16 cellular contexts compared by ENCODE assay signal in the genomic region with DNA sequence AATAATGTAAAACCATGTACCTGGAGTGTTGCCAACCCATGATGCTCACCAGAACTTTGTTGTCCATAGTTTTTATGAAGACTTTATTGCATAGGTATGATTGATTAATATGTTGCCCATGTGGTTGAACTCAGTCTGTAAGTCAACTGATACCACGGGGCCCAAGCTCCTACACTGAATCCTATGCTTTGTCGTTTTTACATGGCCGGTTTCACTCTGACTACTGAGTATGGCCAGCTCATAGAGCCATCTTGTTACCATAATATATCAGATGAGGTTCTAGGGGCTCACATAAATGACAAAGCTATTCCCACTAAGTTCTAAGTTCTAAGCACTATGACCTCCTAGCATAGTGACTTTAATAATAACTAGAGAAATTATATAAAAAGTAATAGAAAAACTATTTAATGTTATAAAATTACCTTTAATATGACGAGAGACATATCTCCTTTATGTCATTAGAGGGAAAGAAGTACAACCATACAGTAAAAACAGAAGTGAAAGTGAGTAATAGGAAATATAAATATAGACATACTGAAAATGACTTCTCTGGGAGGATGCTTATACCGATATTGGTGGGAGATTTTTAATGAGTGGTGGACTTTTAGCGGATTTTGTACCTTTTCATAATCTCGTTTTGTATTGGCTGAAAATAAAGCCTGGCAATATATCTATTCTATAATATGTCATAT.
DNase-seq lines count a peak whose midpoint lies in the region; ATAC-seq and TF ChIP-seq lines count a peak whose summit lies in the region.
"Had no signal": no experiment of that assay in that cellular context is flagged by ENCODE, and none has a peak within 500 bp of the region (broad histone marks: within the 10 kb centered on the region; RNA-seq: fewer than 3 reads in every experiment).

No MANE protein-coding gene starts in this region.

- no peak overlapping the region for H3K4me2 ChIP-seq in GM23338

- DNase-seq in NCI-H1436 (lab: John Stamatoyannopoulos, UW) = no peak
- DNase-seq in GM23338 (ENCODE audit: low spot score) = no peak
- DNase-seq in HuH-7.5 (ENCODE audit: low spot score) = no peak
- DNase-seq in activated CD4-positive, CD25-positive, alpha-beta regulatory T cell treated with anti-CD3 and anti-CD28 coated beads, Interleukin-2, amount 50 U/mL, for 72 hours = no peak
- DNase-seq: central memory CD4-positive, alpha-beta T cell; DMS153; glutamatergic neuron; left cardiac atrium; NCI-H510A treated with DMSO at 0.1 percent for 48 hours; stimulated activated CD4-positive, alpha-beta T cell treated with anti-CD3 and anti-CD28 coated beads, Interleukin-2, amount 100 ng/mL, for 24 hours had no signal

- H3K27ac Mint-ChIP-seq in GM23338 = no peak overlapping the region
- H3K27ac Mint-ChIP-seq: activated naive CD8-positive, alpha-beta T cell had no signal

- H3K27me3 ChIP-seq in GM23338 (ENCODE audit: insufficient read depth) = no peaks in the 10 kb centered on the region

- H3K27me3 Mint-ChIP-seq in GM23338 (ENCODE audit: insufficient read depth, low read depth, poor library complexity) = peaks cover 2% of the 10 kb centered on the region
- H3K27me3 Mint-ChIP-seq: activated naive CD8-positive, alpha-beta T cell had no signal

- H3K4me3 Mint-ChIP-seq in GM23338 = no peak overlapping the region
- H3K4me3 Mint-ChIP-seq: activated naive CD8-positive, alpha-beta T cell had no signal

- H2AFZ ChIP-seq in GM23338 = no peak overlapping the region

- no peak overlapping the region for H3K27ac ChIP-seq in GM23338 (ENCODE audit: low read depth)

- H3K36me3 Mint-ChIP-seq in GM23338 (ENCODE audit: low read depth) = no peaks in the 10 kb centered on the region
- H3K36me3 Mint-ChIP-seq: activated naive CD8-positive, alpha-beta T cell had no signal

- no peak overlapping the region for H3K4me3 ChIP-seq in GM23338

- H4K20me1 ChIP-seq in GM23338 (replicated peaks; ENCODE audit: insufficient read depth) = no peaks in the 10 kb centered on the region

- peak; percentile 85 for ATAC-seq in GM18499 (IDR thresholded peaks at IDR 0.05; ENCODE audit: insufficient read depth, unreplicated experiment)
- ATAC-seq in GM21360 (IDR thresholded peaks at IDR 0.05; ENCODE audit: unreplicated experiment) = peak; percentile 95
- ATAC-seq in HG02870 (IDR thresholded peaks at IDR 0.05; ENCODE audit: unreplicated experiment) = peak; percentile 78
- ATAC-seq in HG03469 (IDR thresholded peaks at IDR 0.05; ENCODE audit: unreplicated experiment) = peak; percentile 76
- no peak for ATAC-seq in GM23338
- ATAC-seq: left cardiac atrium, Right ventricle myocardium inferior had no signal

- H3K9me3 Mint-ChIP-seq in GM23338 = no peaks in the 10 kb centered on the region

- no peaks in the 10 kb centered on the region for H3K4me1 Mint-ChIP-seq in GM23338

- no peak for TF ChIP-seq CTCF in GM23338 (conservative IDR thresholded peaks at IDR 0.05; ENCODE audit: low read depth in 2 of 2)

- H3K9me2 ChIP-seq in GM23338 (ENCODE audit: insufficient read depth) = no peaks in the 10 kb centered on the region

- no peaks in the 10 kb centered on the region for H3K36me3 ChIP-seq in GM23338 (ENCODE audit: insufficient read depth)

- H3K79me2 ChIP-seq in GM23338 (replicated peaks; ENCODE audit: insufficient read depth) = no peaks in the 10 kb centered on the region

- no peaks in the 10 kb centered on the region for H3K4me1 ChIP-seq in GM23338 (ENCODE audit: insufficient read depth)

- H3F3A ChIP-seq in GM23338 (replicated peaks; ENCODE audit: low read depth) = no peaks in the 10 kb centered on the region

TF ChIP-seq in GM23338, 12 proteins besides CTCF, POLR2A, EP300 and RAD21 (continues in another document):
- TF ChIP-seq EZH2phosphoT487 (IDR thresholded peaks at IDR 0.05; ENCODE audit: unreplicated experiment) (no peak), POLR2AphosphoS5 (IDR thresholded peaks at IDR 0.05; ENCODE audit: low read depth) (no peak), ZNF462 (CRISPR knock-in tag; IDR thresholded peaks at IDR 0.05) (no peak), EZH2 (IDR thresholded peaks at IDR 0.05; ENCODE audit: low read depth, unreplicated experiment) (no peak), ZNF114 (CRISPR knock-in tag; IDR thresholded peaks at IDR 0.05) (no peak), STAT1 (IDR thresholded peaks at IDR 0.05; ENCODE audit: unreplicated experiment) (no peak), ZNF331 (CRISPR knock-in tag; IDR thresholded peaks at IDR 0.05; ENCODE audit: low read depth) (no peak), JUNB (IDR thresholded peaks at IDR 0.05; ENCODE audit: unreplicated experiment) (no peak), CREB1 (CRISPR knock-in tag; IDR thresholded peaks at IDR 0.05; ENCODE audit: low read depth) (no peak)
